In the genomic region with DNA sequence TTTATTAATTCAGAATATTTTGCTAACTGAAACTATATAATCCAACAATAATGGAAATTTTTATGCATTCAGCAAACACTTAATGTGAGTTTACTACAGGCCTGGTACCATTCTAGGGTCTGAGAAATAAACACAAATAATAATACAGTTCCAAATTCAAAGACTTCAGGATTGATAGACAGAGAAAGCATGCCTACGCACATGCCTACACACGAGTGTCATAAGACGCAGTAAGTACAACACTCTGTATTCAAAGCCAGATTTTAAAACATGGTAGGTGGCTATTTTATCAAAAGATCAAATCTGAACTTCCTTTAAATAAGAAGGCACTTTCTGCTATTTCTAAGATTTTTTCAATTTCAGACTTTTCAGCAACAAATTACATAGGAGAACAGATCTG, we compare ENCODE assay signal across 11 cellular contexts.
"Had no signal": no experiment of that assay in that cellular context is flagged by ENCODE, and none has a peak within 500 bp of the region (broad histone marks: within the 10 kb centered on the region; RNA-seq: fewer than 3 reads in every experiment).

No MANE protein-coding gene starts in this region.

- H3K4me3 Mint-ChIP-seq: GM23338, H9, HFFc6 had no signal

- H3K27ac ChIP-seq: GM23248 had no signal

- ATAC-seq: GM23338, HCT116 had no signal

- DNase-seq: GM23248, GOT3, H7, H9, HCEC 1CT, HFFc6 had no signal

- H3K9me3 Mint-ChIP-seq: GM23338, H9, HFFc6 had no signal

- H3K36me3 ChIP-seq: HAP-1 had no signal

- H3K9me3 ChIP-seq: HAP-1 had no signal

- H3K4me3 ChIP-seq: GM23248, GM23338, HAP-1 had no signal

- H3K9ac ChIP-seq: GM23248 had no signal

- FAIRE-seq: H1, H54 had no signal
